Comparison of ENCODE assay signal across 10 cellular contexts in genomic region chrX:151713859-151714258, GRCh38. TPM values are rescaled to one million over a fixed set of nuclear protein-coding genes. Genes with fewer than 3 reads are reported as not detected.
DNase-seq lines count a peak whose midpoint lies in the region; ATAC-seq and TF ChIP-seq lines count a peak whose summit lies in the region.
"Had no signal": no experiment of that assay in that cellular context is flagged by ENCODE, and none has a peak within 500 bp of the region (broad histone marks: within the 10 kb centered on the region; RNA-seq: fewer than 3 reads in every experiment).

No MANE protein-coding gene starts in this region.

- no peak overlapping the region for H2BK20ac ChIP-seq in H9 (ENCODE audit: low read depth, low read length, poor library complexity, severe bottlenecking)

- H3K4ac ChIP-seq in H9 (ENCODE audit: low read depth, low read length), result no peak overlapping the region

- TF ChIP-seq CTCF in H9 (conservative IDR thresholded peaks at IDR 0.05) (peak; percentile 70), VCaP (conservative IDR thresholded peaks at IDR 0.05) (peak; percentile 61)

- H3K56ac ChIP-seq in H9 (ENCODE audit: insufficient read length, low read depth, low read length), result no peak overlapping the region

- peaks cover 39% of the 10 kb centered on the region for H3K9me3 ChIP-seq in H9 (ENCODE audit: control insufficient read depth, low read depth, low read length)
- H3K9me3 ChIP-seq: BLaER1 treated with 17β-estradiol and CSF1 and Interleukin-3, amounts not matched to agents 10 nM and 100 nM had no signal

- intact Hi-C loops in left colon (cut with DNase I, micrococcal nuclease), result no loop called here

- H3K4me3 Mint-ChIP-seq in H9, result no peak overlapping the region
- H3K4me3 Mint-ChIP-seq: natural killer cell treated with Interleukin-12 subunit alpha and Interleukin-12 subunit beta and Interleukin-15 and Interleukin-18, amount 100 ng/mL, for 72 hours had no signal

- no peak overlapping the region for H3K18ac ChIP-seq in H9 (ENCODE audit: insufficient read length, low read depth, low read length)

- no peak overlapping the region for H3K14ac ChIP-seq in H9 (ENCODE audit: insufficient read depth, low read length)

- H4K20me1 ChIP-seq in H9 (ENCODE audit: control insufficient read depth, insufficient read depth, insufficient read length), result no peaks in the 10 kb centered on the region

- no peak overlapping the region for H2BK15ac ChIP-seq in H9 (ENCODE audit: low read depth, low read length)

- peak; percentile 7 for DNase-seq in NCI-H1694 (lab: John Stamatoyannopoulos, UW)
- no peak for DNase-seq in NCI-H1694 treated with DMSO at 0.1 percent for 48 hours (lab: John Stamatoyannopoulos, UW)
- peak; percentile 55 for DNase-seq in H9
- DNase-seq in left colon, result peak in 1 of 2 donors; percentile 16
- DNase-seq in NK-92 (lab: John Stamatoyannopoulos, UW; ENCODE audit: unreplicated experiment), result no peak
- DNase-seq in NCI-H1048 (lab: John Stamatoyannopoulos, UW), result no peak
- DNase-seq in midbrain (lab: John Stamatoyannopoulos, UW), result no peak

- peaks cover 8% of the 10 kb centered on the region for H3K27me3 Mint-ChIP-seq in H9 (ENCODE audit: low read depth)

- H3K79me1 ChIP-seq in H9 (ENCODE audit: insufficient read depth, low read depth, low read length, poor library complexity, severe bottlenecking), result no peaks in the 10 kb centered on the region

- no peak overlapping the region for H4K8ac ChIP-seq in H9 (replicated peaks; ENCODE audit: insufficient read length, low read depth, low read length)

- no peak overlapping the region for H3K4me2 ChIP-seq in H9 (ENCODE audit: insufficient read depth, insufficient read length, low read length)

- no peak overlapping the region for H3K23ac ChIP-seq in H9 (ENCODE audit: insufficient read length, low read depth, low read length)

- H3K4me1 Mint-ChIP-seq in H9, result peaks cover 13 to 19% of the 10 kb centered on the region in 2 experiments

- no peaks in the 10 kb centered on the region for H3K27me3 ChIP-seq in H9 (ENCODE audit: insufficient read depth, low read length)

- H3K9me3 Mint-ChIP-seq in H9, result peaks cover 59 to 60% of the 10 kb centered on the region in 2 experiments
- H3K9me3 Mint-ChIP-seq: natural killer cell treated with Interleukin-12 subunit alpha and Interleukin-12 subunit beta and Interleukin-15 and Interleukin-18, amount 100 ng/mL, for 72 hours had no signal

- H3T11ph ChIP-seq in H9 (ENCODE audit: low read length), result no peak overlapping the region

- no peak overlapping the region for H2BK5ac ChIP-seq in H9 (ENCODE audit: insufficient read length, low read length)

- no peak overlapping the region for H2AFZ ChIP-seq in H9 (ENCODE audit: low read length)

- no peaks in the 10 kb centered on the region for H3K23me2 ChIP-seq in H9 (ENCODE audit: insufficient read length, low read depth, low read length, poor library complexity, severe bottlenecking)

- peaks cover 0 to 2% (median 0%) of the 10 kb centered on the region in 3 experiments; a peak in 2 of 7 replicates for H3K36me3 Mint-ChIP-seq in H9 (ENCODE audit: insufficient read depth in 1 of 3, low read depth in 3 of 3)
- H3K36me3 Mint-ChIP-seq: natural killer cell treated with Interleukin-12 subunit alpha and Interleukin-12 subunit beta and Interleukin-15 and Interleukin-18, amount 100 ng/mL, for 72 hours had no signal

- no peak overlapping the region for H4K91ac ChIP-seq in H9 (ENCODE audit: insufficient read length, low read depth, low read length)

- H2BK12ac ChIP-seq in H9 (ENCODE audit: insufficient read length, low read depth, low read length), result no peak overlapping the region

- H3K27ac ChIP-seq in H9 (ENCODE audit: insufficient read length, low read depth, low read length) (no peak overlapping the region), VCaP (no peak overlapping the region)
- H3K27ac ChIP-seq: BLaER1 treated with 17β-estradiol and CSF1 and Interleukin-3, amounts not matched to agents 10 nM and 100 nM had no signal

- H2AK5ac ChIP-seq in H9 (ENCODE audit: insufficient read length, low read length), result no peak overlapping the region

- H3K9ac ChIP-seq in H9 (ENCODE audit: extremely low read depth, insufficient read length, low read length), result no peak overlapping the region
- H3K9ac ChIP-seq: BLaER1 treated with 17β-estradiol and CSF1 and Interleukin-3, amounts not matched to agents 10 nM and 100 nM had no signal

- H3K79me2 ChIP-seq in H9 (ENCODE audit: insufficient read depth, low read length), result no peaks in the 10 kb centered on the region

- no peak overlapping the region for H3K27ac Mint-ChIP-seq in H9
- H3K27ac Mint-ChIP-seq: natural killer cell treated with Interleukin-12 subunit alpha and Interleukin-12 subunit beta and Interleukin-15 and Interleukin-18, amount 100 ng/mL, for 72 hours had no signal

- no peaks in the 10 kb centered on the region; the same call in 1 of the 2 replicates for H3K4me1 ChIP-seq in H9 (ENCODE audit: insufficient read depth, low read length)

- no CpG with 5 or more reads among the region's 4 CpGs for WGBS in H9 (ENCODE audit: extremely low coverage, insufficient read length, low lambda C conversion rate)

- H2BK120ac ChIP-seq in H9 (ENCODE audit: low read depth, low read length, poor library complexity, severe bottlenecking), result no peak overlapping the region

- peak; percentile 39 for ATAC-seq in left colon

- H4K5ac ChIP-seq in H9 (ENCODE audit: insufficient read length, low read depth, low read length), result no peak overlapping the region

RNA-seq across cellular contexts. Expression of gene FATE1, which starts 2.0 kb away (rescaled TPM):
- total RNA-seq in H9 (2021) (not detected in 2 replicates), left colon (not detected)
- total RNA-seq: natural killer cell treated with Interleukin-12 subunit alpha and Interleukin-12 subunit beta and Interleukin-15 and Interleukin-18, amount 100 ng/mL, for 72 hours had no signal

RNA-seq across cellular contexts. Expression of gene PRRG3, which starts 18.6 kb away (rescaled TPM):
- total RNA-seq in H9 (2021) (2.7 and 4.9 TPM in 2 replicates), left colon (1 to 10 TPM in 1 of 2 donors, under 1 TPM in 1; 0.37 to 2.1 TPM)
- total RNA-seq: natural killer cell treated with Interleukin-12 subunit alpha and Interleukin-12 subunit beta and Interleukin-15 and Interleukin-18, amount 100 ng/mL, for 72 hours had no signal

RNA-seq across cellular contexts. Expression of gene CNGA2, which starts 20.7 kb away (rescaled TPM):
- total RNA-seq in H9 (2021) (not detected in 2 replicates), left colon (not detected)
- total RNA-seq: natural killer cell treated with Interleukin-12 subunit alpha and Interleukin-12 subunit beta and Interleukin-15 and Interleukin-18, amount 100 ng/mL, for 72 hours had no signal

Comparison
In these comparisons a context has a peak if more than half of its experiments do, and no peak if none do; other contexts are left out.
1. DNase-seq: peak in NCI-H1694 (single experiment) and H9 (single experiment); none in NCI-H1694 treated with DMSO at 0.1 percent for 48 hours (single experiment), NK-92 (single experiment), NCI-H1048 (single experiment) and midbrain (single experiment).